3 cellular contexts compared by ENCODE assay signal in genomic region chr21:32543056-32543455, GRCh38. TPM values are rescaled to one million over a fixed set of nuclear protein-coding genes. Genes with fewer than 3 reads are reported as not detected.
"Had no signal": no experiment of that assay in that cellular context is flagged by ENCODE, and none has a peak within 500 bp of the region (broad histone marks: within the 10 kb centered on the region; RNA-seq: fewer than 3 reads in every experiment).

No MANE protein-coding gene starts in this region.

RNA-seq across cellular contexts. Expression of gene TCP10L, which starts 42.3 kb away (rescaled TPM):
- total RNA-seq: H4, H7 had no signal
- polyA plus RNA-seq: GM23248 had no signal
